Comparison of ENCODE assay signal across 8 cellular contexts in the genomic region with DNA sequence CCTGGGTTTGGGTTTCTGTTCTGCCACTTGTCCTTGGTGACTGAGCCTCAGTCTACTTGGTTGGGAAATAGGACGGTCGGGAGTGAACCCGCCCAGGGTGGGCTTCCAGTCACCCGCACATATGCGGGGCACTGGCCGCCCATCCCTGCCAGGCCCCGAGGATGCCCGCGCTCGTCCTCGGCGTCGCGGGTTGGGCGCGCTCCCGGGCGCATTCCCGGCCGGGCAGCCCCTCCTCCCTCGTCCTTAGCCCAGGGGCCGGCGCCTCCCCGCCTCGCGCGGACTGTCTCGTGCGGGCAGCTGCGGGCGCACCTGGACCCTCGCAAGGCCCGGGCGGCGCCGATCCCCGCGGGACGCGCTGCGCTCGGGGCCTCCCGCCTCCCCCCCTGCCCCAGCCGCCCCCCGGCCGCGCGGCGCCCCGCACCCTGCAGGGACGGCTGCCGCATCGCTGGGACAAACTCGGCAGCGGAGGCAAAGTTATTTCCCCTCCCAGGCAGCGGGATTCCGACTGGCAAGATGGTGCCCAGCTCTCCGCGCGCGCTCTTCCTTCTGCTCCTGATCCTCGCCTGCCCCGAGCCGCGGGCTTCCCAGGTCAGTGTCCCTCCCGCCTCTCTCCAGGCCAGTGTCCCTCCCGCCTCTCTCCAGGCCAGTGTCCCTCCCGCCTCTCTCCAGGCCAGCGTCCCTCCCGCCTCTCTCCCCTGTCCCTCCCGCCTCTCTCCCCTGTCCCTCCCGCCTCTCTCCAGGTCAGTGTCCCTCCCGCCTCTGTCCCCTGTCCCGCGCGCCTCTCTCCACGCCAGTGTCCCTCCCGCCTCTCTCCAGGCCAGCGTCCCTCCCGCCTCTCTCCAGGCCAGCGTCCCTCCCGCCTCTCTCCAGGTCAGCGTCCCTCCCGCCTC. TPM values are rescaled to one million over a fixed set of nuclear protein-coding genes. Genes with fewer than 3 reads are reported as not detected.
DNase-seq lines count a peak whose midpoint lies in the region; ATAC-seq and TF ChIP-seq lines count a peak whose summit lies in the region.

A gene with protein sequence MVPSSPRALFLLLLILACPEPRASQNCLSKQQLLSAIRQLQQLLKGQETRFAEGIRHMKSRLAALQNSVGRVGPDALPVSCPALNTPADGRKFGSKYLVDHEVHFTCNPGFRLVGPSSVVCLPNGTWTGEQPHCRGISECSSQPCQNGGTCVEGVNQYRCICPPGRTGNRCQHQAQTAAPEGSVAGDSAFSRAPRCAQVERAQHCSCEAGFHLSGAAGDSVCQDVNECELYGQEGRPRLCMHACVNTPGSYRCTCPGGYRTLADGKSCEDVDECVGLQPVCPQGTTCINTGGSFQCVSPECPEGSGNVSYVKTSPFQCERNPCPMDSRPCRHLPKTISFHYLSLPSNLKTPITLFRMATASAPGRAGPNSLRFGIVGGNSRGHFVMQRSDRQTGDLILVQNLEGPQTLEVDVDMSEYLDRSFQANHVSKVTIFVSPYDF (plus strand): TSS at position 243 of the 890 bp plus-strand sequence. CDS start 271 bp downstream, at position 514.

- H3K27me3 Mint-ChIP-seq in H9 (ENCODE audit: low read depth) = peaks cover 86% of the 10 kb centered on the region
- peaks cover 16% of the 10 kb centered on the region for H3K27me3 Mint-ChIP-seq in activated naive CD8-positive, alpha-beta T cell

- H2BK5ac ChIP-seq in H9 (ENCODE audit: insufficient read length, low read length) = no peak within 1 kb of the TSS

- H3K27me3 ChIP-seq in H9 (ENCODE audit: insufficient read depth, low read length) (peaks cover 26% of the 10 kb centered on the region), iPS-18a (ENCODE audit: control insufficient read depth, insufficient read depth, low read length) (peaks cover 66% of the 10 kb centered on the region), smooth muscle cell (ENCODE audit: low read depth) (peaks cover 27% of the 10 kb centered on the region)

- peaks cover 6 to 18% of the 10 kb centered on the region in 2 experiments for H3K4me1 Mint-ChIP-seq in H9
- H3K4me1 Mint-ChIP-seq in activated naive CD8-positive, alpha-beta T cell (ENCODE audit: low read depth) = peaks cover 8% of the 10 kb centered on the region

- H3K4ac ChIP-seq in H9 (ENCODE audit: low read depth, low read length) = no peak within 1 kb of the TSS

- H2BK15ac ChIP-seq in H9 (ENCODE audit: low read depth, low read length) = no peak within 1 kb of the TSS

- no peak within 1 kb of the TSS for H3K9ac ChIP-seq in H9 (ENCODE audit: extremely low read depth, insufficient read length, low read length)
- no peak within 1 kb of the TSS for H3K9ac ChIP-seq in iPS-18a (ENCODE audit: low read length)
- no peak within 1 kb of the TSS for H3K9ac ChIP-seq in smooth muscle cell (ENCODE audit: low read depth)

- ATAC-seq in GM18502 (IDR thresholded peaks at IDR 0.05; ENCODE audit: poor library complexity, unreplicated experiment) = no peak

- H3K79me2 ChIP-seq in H9 (ENCODE audit: insufficient read depth, low read length) (no peaks in the 10 kb centered on the region), smooth muscle cell (ENCODE audit: low read depth) (no peaks in the 10 kb centered on the region)

- H3K4me1 ChIP-seq in H9 (ENCODE audit: insufficient read depth, low read length) = no peaks in the 10 kb centered on the region
- peaks cover 3% of the 10 kb centered on the region for H3K4me1 ChIP-seq in iPS-18a (ENCODE audit: control insufficient read depth, low read depth, low read length)
- H3K4me1 ChIP-seq in smooth muscle cell (ENCODE audit: low read depth) = no peaks in the 10 kb centered on the region

- no peaks in the 10 kb centered on the region for H3K36me3 ChIP-seq in iPS-18a (ENCODE audit: control insufficient read depth, low read depth, low read length)
- H3K36me3 ChIP-seq in smooth muscle cell (ENCODE audit: low read depth) = no peaks in the 10 kb centered on the region

- no peak within 1 kb of the TSS for H3K14ac ChIP-seq in H9 (ENCODE audit: insufficient read depth, low read length)

- no peak within 1 kb of the TSS for H2BK20ac ChIP-seq in H9 (ENCODE audit: low read depth, low read length, poor library complexity, severe bottlenecking)

- no peak within 1 kb of the TSS for H3K27ac ChIP-seq in H9 (ENCODE audit: insufficient read length, low read depth, low read length)
- no peak within 1 kb of the TSS for H3K27ac ChIP-seq in iPS-18a (ENCODE audit: low read length)
- H3K27ac ChIP-seq in smooth muscle cell (ENCODE audit: low read depth) = no peak within 1 kb of the TSS

- TF ChIP-seq CTCF in AG09309 (IDR thresholded peaks at IDR 0.05; ENCODE audit: control insufficient read depth, insufficient read depth, low read depth, low read length, missing control alignments) (no peak), H9 (conservative IDR thresholded peaks at IDR 0.05) (no peak), smooth muscle cell (IDR thresholded peaks at IDR 0.05; ENCODE audit: borderline replicate concordance, insufficient read depth, poor library complexity, severe bottlenecking) (no peak), GM10248 (IDR thresholded peaks at IDR 0.05; ENCODE audit: control extremely low read depth, extremely low read depth, low read depth, missing control alignments) (no peak)

- CTCF ChIA-PET in GM10248 (lab: Yijun Ruan, JAX) = interaction anchor here (1.3 kb wide), 1 partner anchor 17 kb away, joined by 5 read pairs; no protein-coding TSS in a partner anchor

- no peak for DNase-seq in AG09309 (ENCODE audit: low read depth)
- DNase-seq in H9 = no peak
- DNase-seq in smooth muscle cell (lab: John Stamatoyannopoulos, UW; ENCODE audit: unreplicated experiment) = no peak
- DNase-seq in GM10248 (ENCODE audit: extremely low spot score) = no peak
- no peak for DNase-seq in superior temporal gyrus (ENCODE audit: extremely low spot score)

- H3K36me3 Mint-ChIP-seq in H9 (ENCODE audit: insufficient read depth in 1 of 3, low read depth in 3 of 3) = peaks cover 0 to 5% (median 0%) of the 10 kb centered on the region in 3 experiments; a peak in 2 of 7 replicates
- peaks cover 6% of the 10 kb centered on the region for H3K36me3 Mint-ChIP-seq in activated naive CD8-positive, alpha-beta T cell

- no CpG with 5 or more reads among the region's 84 CpGs for WGBS in H9 (ENCODE audit: extremely low coverage, insufficient read length, low lambda C conversion rate)
- 1% methylated on average over 28 of the region's 84 CpGs for WGBS in smooth muscle cell (ENCODE audit: low lambda C conversion rate)

- peak within 1 kb of the TSS; percentile 73 to 85 for H3K4me3 Mint-ChIP-seq in H9
- peak within 1 kb of the TSS; percentile 78 for H3K4me3 Mint-ChIP-seq in activated naive CD8-positive, alpha-beta T cell

- no peaks in the 10 kb centered on the region for H3K9me3 ChIP-seq in H9 (ENCODE audit: control insufficient read depth, low read depth, low read length)
- no peaks in the 10 kb centered on the region for H3K9me3 ChIP-seq in iPS-18a (ENCODE audit: control insufficient read depth, low read depth, low read length)
- no peaks in the 10 kb centered on the region for H3K9me3 ChIP-seq in smooth muscle cell (replicated peaks; ENCODE audit: low read depth)

- no peaks in the 10 kb centered on the region for H3F3A ChIP-seq in smooth muscle cell (ENCODE audit: low read depth)

- no peak within 1 kb of the TSS for H4K91ac ChIP-seq in H9 (ENCODE audit: insufficient read length, low read depth, low read length)

- H3K56ac ChIP-seq in H9 (ENCODE audit: insufficient read length, low read depth, low read length) = no peak within 1 kb of the TSS

- no peaks in the 10 kb centered on the region for H3K79me1 ChIP-seq in H9 (ENCODE audit: insufficient read depth, low read depth, low read length, poor library complexity, severe bottlenecking)

- no peaks in the 10 kb centered on the region for H4K20me1 ChIP-seq in H9 (ENCODE audit: control insufficient read depth, insufficient read depth, insufficient read length)
- H4K20me1 ChIP-seq in smooth muscle cell (ENCODE audit: low read depth) = no peaks in the 10 kb centered on the region

- H3T11ph ChIP-seq in H9 (ENCODE audit: low read length) = no peak within 1 kb of the TSS

- POLR2A ChIA-PET in GM10248 (lab: Yijun Ruan, JAX) = interaction anchor here (0.5 to 0.6 kb wide), 2 partner anchors 173 to 581 kb away, joined by 3 to 4 read pairs; no protein-coding TSS in a partner anchor

- no peak within 1 kb of the TSS for H2AK5ac ChIP-seq in H9 (ENCODE audit: insufficient read length, low read length)

- H2BK12ac ChIP-seq in H9 (ENCODE audit: insufficient read length, low read depth, low read length) = no peak within 1 kb of the TSS

- H4K5ac ChIP-seq in H9 (ENCODE audit: insufficient read length, low read depth, low read length) = no peak within 1 kb of the TSS

- no peak within 1 kb of the TSS for H3K27ac Mint-ChIP-seq in H9
- peak within 1 kb of the TSS; percentile 41 for H3K27ac Mint-ChIP-seq in activated naive CD8-positive, alpha-beta T cell

- no peak within 1 kb of the TSS for H2BK120ac ChIP-seq in H9 (ENCODE audit: low read depth, low read length, poor library complexity, severe bottlenecking)

- no peaks in the 10 kb centered on the region; a peak in 1 of 5 replicates for H3K9me3 Mint-ChIP-seq in H9
- H3K9me3 Mint-ChIP-seq in activated naive CD8-positive, alpha-beta T cell (ENCODE audit: low read depth) = no peaks in the 10 kb centered on the region

- H4K8ac ChIP-seq in H9 (replicated peaks; ENCODE audit: insufficient read length, low read depth, low read length) = no peak within 1 kb of the TSS

- H3K18ac ChIP-seq in H9 (ENCODE audit: insufficient read length, low read depth, low read length) = no peak within 1 kb of the TSS

- H3K23me2 ChIP-seq in H9 (ENCODE audit: insufficient read length, low read depth, low read length, poor library complexity, severe bottlenecking) = peaks cover 8% of the 10 kb centered on the region

- no peak within 1 kb of the TSS for H3K23ac ChIP-seq in H9 (ENCODE audit: insufficient read length, low read depth, low read length)

- H2AFZ ChIP-seq in H9 (ENCODE audit: low read length) (no peak within 1 kb of the TSS), smooth muscle cell (ENCODE audit: low read depth) (peak within 1 kb of the TSS; percentile 28)

- H3K4me2 ChIP-seq in H9 (ENCODE audit: insufficient read depth, insufficient read length, low read length) = peak within 1 kb of the TSS; percentile 86
- peak within 1 kb of the TSS; percentile 97 for H3K4me2 ChIP-seq in smooth muscle cell

- H3K4me3 ChIP-seq in AG09309 (ENCODE audit: control insufficient read depth, low read depth, low read length) (peak within 1 kb of the TSS; percentile 58), iPS-18a (ENCODE audit: low read length) (peak within 1 kb of the TSS; percentile 57), smooth muscle cell (peak within 1 kb of the TSS; percentile 52)

RNA-seq across cellular contexts. Expression of the gene that starts here (rescaled TPM):
- total RNA-seq in H9 (2021) (1.3 and 1.4 TPM in 2 replicates), smooth muscle cell (1.1 and 3.2 TPM in 2 replicates)
- 1.7 and 2.7 TPM in 2 replicates for polyA plus RNA-seq in smooth muscle cell
